Comparison of ENCODE assay signal across 11 cellular contexts in genomic region chr16:71933913-71934696, GRCh38. TPM values are rescaled to one million over a fixed set of nuclear protein-coding genes. Genes with fewer than 3 reads are reported as not detected.
DNase-seq lines count a peak whose midpoint lies in the region; ATAC-seq and TF ChIP-seq lines count a peak whose summit lies in the region.
"Had no signal": no experiment of that assay in that cellular context is flagged by ENCODE, and none has a peak within 500 bp of the region (broad histone marks: within the 10 kb centered on the region; RNA-seq: fewer than 3 reads in every experiment).

No MANE protein-coding gene starts in this region.

- H3K14ac ChIP-seq in neuronal stem cell (ENCODE audit: low read length) = no peak overlapping the region

- H3K4ac ChIP-seq in neuronal stem cell (ENCODE audit: low read length) = no peak overlapping the region

- no peaks in the 10 kb centered on the region for H3K27me3 Mint-ChIP-seq in Calu3 (ENCODE audit: unreplicated experiment)

- WGBS in ectodermal cell, 2 experiments = 91% methylated on average over 11 of the region's 11 CpGs
- whole genome bisulfite sequencing in neuronal stem cell (ENCODE audit: extremely low coverage in 2 of 2, insufficient read length in 2 of 2, insufficient replicate concordance in 1 of 2), 2 donors = no CpG with 5 or more reads among the region's 11 CpGs

- no peak overlapping the region for H3K27ac Mint-ChIP-seq in Calu3 (ENCODE audit: unreplicated experiment)

- H3K27ac ChIP-seq in ectodermal cell (ENCODE audit: insufficient read depth, low read depth, low read length, poor library complexity, severe bottlenecking) (peak overlapping the region; percentile 81), neuronal stem cell (replicated peaks; ENCODE audit: low read length) (peak overlapping the region; percentile 20)

- DNase-seq in Daoy (ENCODE audit: low read depth) = peak; percentile 19
- DNase-seq in NCI-H2227 (lab: John Stamatoyannopoulos, UW; ENCODE audit: unreplicated experiment) = peak; percentile 24
- DNase-seq in neuronal stem cell (ENCODE audit: low spot score) = no peak
- no peak for DNase-seq in Calu3
- no peak for DNase-seq in NCI-H1092 (lab: John Stamatoyannopoulos, UW)
- DNase-seq in dermis blood vessel endothelial cell = no peak
- DNase-seq: aorta, hippocampal formation, OCI-M1 had no signal

- intact Hi-C loops in Calu3 (cut with micrococcal nuclease; ENCODE audit: unreplicated experiment) = no loop called here

- no peak overlapping the region for H2AFZ ChIP-seq in neuronal stem cell (ENCODE audit: low read length)

- no peak overlapping the region for H3K4me2 ChIP-seq in neuronal stem cell (ENCODE audit: insufficient read depth, low read length, poor library complexity, severe bottlenecking)

- CTCF ChIA-PET in Calu3 (lab: Charles Lee) = interaction anchor here (1.8 kb wide), 1 partner anchor 27 kb away, joined by 5 read pairs; no protein-coding TSS in a partner anchor

- TF ChIP-seq CTCF in Calu3 (IDR thresholded peaks at IDR 0.05; ENCODE audit: unreplicated experiment) = no peak

- H3K9ac ChIP-seq in neuronal stem cell (ENCODE audit: low read depth, low read length, poor library complexity) = no peak overlapping the region

- BruUV-seq in Calu3 (replicated peaks; lab: Mats Ljungman, UMichigan) = no TSS peak

- H3K23ac ChIP-seq in neuronal stem cell (ENCODE audit: low read depth, low read length, poor library complexity) = no peak overlapping the region

- peaks cover 42% of the 10 kb centered on the region for H3K36me3 Mint-ChIP-seq in Calu3 (ENCODE audit: insufficient read depth, unreplicated experiment)

- no peak overlapping the region for H2BK5ac ChIP-seq in neuronal stem cell (ENCODE audit: low read length)

- H2BK120ac ChIP-seq in neuronal stem cell (ENCODE audit: low read depth, low read length) = no peak overlapping the region

- no peak overlapping the region for H3K4me3 Mint-ChIP-seq in Calu3 (ENCODE audit: low read depth, unreplicated experiment)

- no peak overlapping the region for H4K8ac ChIP-seq in neuronal stem cell (ENCODE audit: low read depth, low read length)

- no peak overlapping the region for H3K4me3 ChIP-seq in ectodermal cell (ENCODE audit: insufficient read depth, low read depth, low read length)
- H3K4me3 ChIP-seq in neuronal stem cell (ENCODE audit: low read length in 2 of 2) = no peak overlapping the region

- H2BK12ac ChIP-seq in neuronal stem cell (ENCODE audit: low read length) = no peak overlapping the region

- H3K9me3 ChIP-seq in ectodermal cell (ENCODE audit: control insufficient read depth, low read length) = no peaks in the 10 kb centered on the region
- H3K9me3 ChIP-seq in neuronal stem cell (replicated peaks in 1 of 2; ENCODE audit: control insufficient read depth in 2 of 2, insufficient read depth in 1 of 2, low read depth in 1 of 2, low read length in 2 of 2) = no peaks in the 10 kb centered on the region

- no peak for ATAC-seq in GM21367 (IDR thresholded peaks at IDR 0.05; ENCODE audit: unreplicated experiment)

- peaks cover 4% of the 10 kb centered on the region for H3K4me1 ChIP-seq in ectodermal cell (ENCODE audit: control insufficient read depth, insufficient read depth, low read length)
- no peaks in the 10 kb centered on the region for H3K4me1 ChIP-seq in neuronal stem cell (ENCODE audit: control insufficient read depth in 2 of 2, insufficient read depth in 1 of 2, low read depth in 1 of 2, low read length in 2 of 2)

- no peaks in the 10 kb centered on the region for H3K9me3 Mint-ChIP-seq in Calu3 (ENCODE audit: low read depth, unreplicated experiment)

- H2AK5ac ChIP-seq in neuronal stem cell (ENCODE audit: low read depth, low read length) = no peak overlapping the region

- no peak overlapping the region for H2BK15ac ChIP-seq in neuronal stem cell (ENCODE audit: low read length)

- no peaks in the 10 kb centered on the region for H3K79me1 ChIP-seq in neuronal stem cell (ENCODE audit: low read depth, low read length)

- no peak overlapping the region for H4K91ac ChIP-seq in neuronal stem cell (ENCODE audit: low read depth, low read length, poor library complexity)

- H3K27me3 ChIP-seq in ectodermal cell (ENCODE audit: control insufficient read depth, insufficient read depth, low read length, poor library complexity, severe bottlenecking) (no peaks in the 10 kb centered on the region), neuronal stem cell (ENCODE audit: control insufficient read depth in 3 of 3, insufficient read depth in 3 of 3, low read depth in 1 of 3, low read length in 3 of 3) (no peaks in the 10 kb centered on the region)

- peaks cover 8% of the 10 kb centered on the region for H3K4me1 Mint-ChIP-seq in Calu3 (ENCODE audit: low read depth, unreplicated experiment)

- H3K18ac ChIP-seq in neuronal stem cell (ENCODE audit: low read length) = no peak overlapping the region

- H3K36me3 ChIP-seq in ectodermal cell (ENCODE audit: control insufficient read depth, insufficient read depth, low read length) (no peaks in the 10 kb centered on the region), neuronal stem cell (replicated peaks in 1 of 2; ENCODE audit: control insufficient read depth in 2 of 2, insufficient read depth in 2 of 2, low read length in 2 of 2) (peaks cover 12 to 62% of the 10 kb centered on the region in 2 donors)

RNA-seq across cellular contexts. Expression of gene IST1, which starts 38.8 kb away (rescaled TPM):
- 178 and 216 TPM in 2 replicates for total RNA-seq in Daoy (2014; rRNA removed; shearing (Covaris generic))
- 385 TPM for polyA plus RNA-seq in ectodermal cell (2013, experiment 1 of 4)
- polyA plus RNA-seq in ectodermal cell (2013, experiment 2 of 4) = 398 TPM
- 286 TPM for polyA plus RNA-seq in ectodermal cell (2013, experiment 3 of 4)
- polyA plus RNA-seq in ectodermal cell (2013, experiment 4 of 4) = 316 TPM
- polyA plus RNA-seq in neuronal stem cell (2013, experiment 1 of 2) = 152 TPM
- polyA plus RNA-seq in neuronal stem cell (2013, experiment 2 of 2) = 149 TPM
- total RNA-seq in Calu3 (2022) = 252 and 269 TPM in 2 replicates
- total RNA-seq in dermis blood vessel endothelial cell = 203 and 267 TPM in 2 replicates

RNA-seq across cellular contexts. Expression of gene ZNF821, which starts 50.1 kb away (rescaled TPM):
- total RNA-seq in Daoy (2014; rRNA removed; shearing (Covaris generic)) = 3.5 and 4.5 TPM in 2 replicates
- polyA plus RNA-seq in ectodermal cell (2013, experiment 1 of 4) = 19.4 TPM
- 20.0 TPM for polyA plus RNA-seq in ectodermal cell (2013, experiment 2 of 4)
- 20.5 TPM for polyA plus RNA-seq in ectodermal cell (2013, experiment 3 of 4)
- 20.0 TPM for polyA plus RNA-seq in ectodermal cell (2013, experiment 4 of 4)
- polyA plus RNA-seq in neuronal stem cell (2013, experiment 1 of 2) = 11.3 TPM
- 10.8 TPM for polyA plus RNA-seq in neuronal stem cell (2013, experiment 2 of 2)
- 12.3 and 13.1 TPM in 2 replicates for total RNA-seq in Calu3 (2022)
- 5.6 and 6.8 TPM in 2 replicates for total RNA-seq in dermis blood vessel endothelial cell

Comparison
In these comparisons a context has a peak if more than half of its experiments do, and no peak if none do; other contexts are left out.
1. DNase-seq: peak in Daoy (single experiment) and NCI-H2227 (single experiment); none in neuronal stem cell (single experiment), Calu3 (single experiment), NCI-H1092 (single experiment) and dermis blood vessel endothelial cell (single experiment).